ENCODE assay signal across 8 cellular contexts in the genomic region with DNA sequence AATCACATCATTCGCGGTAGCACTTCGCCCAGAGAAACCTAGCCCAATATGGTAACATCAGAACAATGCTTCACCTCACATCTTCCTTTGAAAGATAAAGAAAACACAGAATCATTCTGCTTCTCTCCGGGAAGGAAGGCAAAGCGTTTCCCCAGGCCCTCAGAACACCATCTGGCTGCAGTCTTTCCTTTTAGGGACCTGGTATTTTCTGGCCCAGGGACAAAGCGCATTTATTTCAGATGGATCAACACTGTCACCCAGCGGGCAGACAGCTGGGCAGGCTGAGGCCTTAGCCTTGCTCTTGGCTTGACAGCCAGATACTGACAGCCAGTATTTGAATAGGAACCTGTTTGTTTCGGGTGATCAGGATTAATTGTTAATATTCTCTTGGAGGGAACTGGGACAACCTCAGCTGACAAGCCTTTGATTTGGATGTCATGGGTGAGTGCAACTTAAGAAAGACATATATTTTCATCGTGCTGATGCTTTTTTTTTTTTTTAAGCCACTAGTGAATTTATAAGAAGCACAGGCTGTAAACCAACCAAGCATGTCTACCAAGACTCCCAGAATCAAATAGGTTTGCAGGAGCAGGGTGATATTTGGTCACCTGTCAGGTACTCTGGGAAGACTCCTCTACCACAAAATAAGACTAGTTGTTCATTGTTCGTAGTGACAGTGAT.
DNase-seq lines count a peak whose midpoint lies in the region; ATAC-seq and TF ChIP-seq lines count a peak whose summit lies in the region.

No MANE protein-coding gene starts in this region.

- intact Hi-C loops in activated CD4-positive, alpha-beta T cell treated with anti-CD3 and anti-CD28 coated beads, Interleukin-2, amount 10 ng/mL, durations not matched to agents 24 days and 14 days (cut with micrococcal nuclease): no loop called here

- peaks cover 2% of the 10 kb centered on the region for H3K27me3 Mint-ChIP-seq in GM23338 (ENCODE audit: insufficient read depth, low read depth, poor library complexity)
- H3K27me3 Mint-ChIP-seq in activated CD4-positive, alpha-beta T cell treated with anti-CD3 and anti-CD28 coated beads, Interleukin-2, amount 10 ng/mL, durations not matched to agents 24 days and 14 days: no peaks in the 10 kb centered on the region

- peak overlapping the region; percentile 85 for H3K27ac Mint-ChIP-seq in GM23338
- no peak overlapping the region for H3K27ac Mint-ChIP-seq in activated CD4-positive, alpha-beta T cell treated with anti-CD3 and anti-CD28 coated beads, Interleukin-2, amount 10 ng/mL, durations not matched to agents 24 days and 14 days

- H2AFZ ChIP-seq in GM23338: no peak overlapping the region

- peak; percentile 99 for ATAC-seq in GM23338
- ATAC-seq in GM18867 (IDR thresholded peaks at IDR 0.05; ENCODE audit: unreplicated experiment): no peak

- H3K36me3 Mint-ChIP-seq in GM23338 (ENCODE audit: low read depth): no peaks in the 10 kb centered on the region
- no peaks in the 10 kb centered on the region for H3K36me3 Mint-ChIP-seq in activated CD4-positive, alpha-beta T cell treated with anti-CD3 and anti-CD28 coated beads, Interleukin-2, amount 10 ng/mL, durations not matched to agents 24 days and 14 days (ENCODE audit: low read depth)

- peaks cover 18% of the 10 kb centered on the region for H3K4me1 Mint-ChIP-seq in GM23338
- peaks cover 3% of the 10 kb centered on the region for H3K4me1 Mint-ChIP-seq in activated CD4-positive, alpha-beta T cell treated with anti-CD3 and anti-CD28 coated beads, Interleukin-2, amount 10 ng/mL, durations not matched to agents 24 days and 14 days

- H3K4me1 ChIP-seq in GM23338 (ENCODE audit: insufficient read depth): no peaks in the 10 kb centered on the region

- H3K36me3 ChIP-seq in GM23338 (ENCODE audit: insufficient read depth): no peaks in the 10 kb centered on the region
- H3K36me3 ChIP-seq in kidney epithelial cell (ENCODE audit: control insufficient read depth, insufficient read depth, low read length): no peaks in the 10 kb centered on the region

- DNase-seq in GM23338 (ENCODE audit: low spot score): peak; percentile 94
- DNase-seq in NCI-H69 (lab: John Stamatoyannopoulos, UW): peak; percentile 93
- DNase-seq in choroid plexus epithelial cell (ENCODE audit: low read depth): peak; percentile 94
- no peak for DNase-seq in kidney epithelial cell (ENCODE audit: low read depth)
- peak in 45 of 49 donors; percentile 1 to 79 (median 53) for DNase-seq in substantia nigra (lab: John Stamatoyannopoulos, UW)
- DNase-seq in activated CD8-positive, alpha-beta memory T cell treated with anti-CD3 and anti-CD28 coated beads, Interleukin-2, amount 50 U/mL, for 48 hours: no peak
- DNase-seq in activated CD4-positive, alpha-beta T cell treated with anti-CD3 and anti-CD28 coated beads, Interleukin-2, amount 10 ng/mL, durations not matched to agents 24 days and 14 days: no peak

- H3K27me3 ChIP-seq in GM23338 (ENCODE audit: insufficient read depth) (no peaks in the 10 kb centered on the region), kidney epithelial cell (ENCODE audit: control insufficient read depth, insufficient read depth, low read length) (no peaks in the 10 kb centered on the region)

- no peaks in the 10 kb centered on the region for H3K79me2 ChIP-seq in GM23338 (replicated peaks; ENCODE audit: insufficient read depth)

- no peaks in the 10 kb centered on the region for H4K20me1 ChIP-seq in GM23338 (replicated peaks; ENCODE audit: insufficient read depth)

- peaks cover 6% of the 10 kb centered on the region; the same call in 1 of the 2 replicates for H3F3A ChIP-seq in GM23338 (replicated peaks; ENCODE audit: low read depth)

- no peaks in the 10 kb centered on the region; the same call in 2 of the 3 replicates for H3K9me3 Mint-ChIP-seq in GM23338
- H3K9me3 Mint-ChIP-seq in activated CD4-positive, alpha-beta T cell treated with anti-CD3 and anti-CD28 coated beads, Interleukin-2, amount 10 ng/mL, durations not matched to agents 24 days and 14 days: no peaks in the 10 kb centered on the region

- peak overlapping the region; percentile 28; the same call in 1 of the 2 replicates for H3K4me2 ChIP-seq in GM23338

- H3K9me2 ChIP-seq in GM23338 (ENCODE audit: insufficient read depth): no peaks in the 10 kb centered on the region

- H3K4me3 ChIP-seq in GM23338 (no peak overlapping the region), choroid plexus epithelial cell (ENCODE audit: low read depth, low read length) (peak overlapping the region; percentile 22), kidney epithelial cell (ENCODE audit: low read depth, low read length) (no peak overlapping the region)

- H3K27ac ChIP-seq in GM23338 (ENCODE audit: low read depth) (peak overlapping the region; percentile 2; the same call in 1 of the 2 replicates), substantia nigra (ENCODE audit: low read depth, low read length, poor library complexity, severe bottlenecking) (no peak overlapping the region)

- peak overlapping the region; percentile 8; the same call in 2 of the 3 replicates for H3K4me3 Mint-ChIP-seq in GM23338
- H3K4me3 Mint-ChIP-seq in activated CD4-positive, alpha-beta T cell treated with anti-CD3 and anti-CD28 coated beads, Interleukin-2, amount 10 ng/mL, durations not matched to agents 24 days and 14 days: no peak overlapping the region

- TF ChIP-seq CTCF in GM23338 (conservative IDR thresholded peaks at IDR 0.05; ENCODE audit: low read depth in 2 of 2): peak; percentile 98 to 99
- TF ChIP-seq CTCF in choroid plexus epithelial cell (conservative IDR thresholded peaks at IDR 0.05; ENCODE audit: low read depth, low read length): peak; percentile 98
- peak; percentile 94 for TF ChIP-seq CTCF in kidney epithelial cell (IDR thresholded peaks at IDR 0.05; ENCODE audit: insufficient read depth, low read length, poor library complexity, severe bottlenecking)

TF ChIP-seq in GM23338, 12 proteins besides CTCF, POLR2A, EP300 and RAD21:
- TF ChIP-seq, protein P1, sequence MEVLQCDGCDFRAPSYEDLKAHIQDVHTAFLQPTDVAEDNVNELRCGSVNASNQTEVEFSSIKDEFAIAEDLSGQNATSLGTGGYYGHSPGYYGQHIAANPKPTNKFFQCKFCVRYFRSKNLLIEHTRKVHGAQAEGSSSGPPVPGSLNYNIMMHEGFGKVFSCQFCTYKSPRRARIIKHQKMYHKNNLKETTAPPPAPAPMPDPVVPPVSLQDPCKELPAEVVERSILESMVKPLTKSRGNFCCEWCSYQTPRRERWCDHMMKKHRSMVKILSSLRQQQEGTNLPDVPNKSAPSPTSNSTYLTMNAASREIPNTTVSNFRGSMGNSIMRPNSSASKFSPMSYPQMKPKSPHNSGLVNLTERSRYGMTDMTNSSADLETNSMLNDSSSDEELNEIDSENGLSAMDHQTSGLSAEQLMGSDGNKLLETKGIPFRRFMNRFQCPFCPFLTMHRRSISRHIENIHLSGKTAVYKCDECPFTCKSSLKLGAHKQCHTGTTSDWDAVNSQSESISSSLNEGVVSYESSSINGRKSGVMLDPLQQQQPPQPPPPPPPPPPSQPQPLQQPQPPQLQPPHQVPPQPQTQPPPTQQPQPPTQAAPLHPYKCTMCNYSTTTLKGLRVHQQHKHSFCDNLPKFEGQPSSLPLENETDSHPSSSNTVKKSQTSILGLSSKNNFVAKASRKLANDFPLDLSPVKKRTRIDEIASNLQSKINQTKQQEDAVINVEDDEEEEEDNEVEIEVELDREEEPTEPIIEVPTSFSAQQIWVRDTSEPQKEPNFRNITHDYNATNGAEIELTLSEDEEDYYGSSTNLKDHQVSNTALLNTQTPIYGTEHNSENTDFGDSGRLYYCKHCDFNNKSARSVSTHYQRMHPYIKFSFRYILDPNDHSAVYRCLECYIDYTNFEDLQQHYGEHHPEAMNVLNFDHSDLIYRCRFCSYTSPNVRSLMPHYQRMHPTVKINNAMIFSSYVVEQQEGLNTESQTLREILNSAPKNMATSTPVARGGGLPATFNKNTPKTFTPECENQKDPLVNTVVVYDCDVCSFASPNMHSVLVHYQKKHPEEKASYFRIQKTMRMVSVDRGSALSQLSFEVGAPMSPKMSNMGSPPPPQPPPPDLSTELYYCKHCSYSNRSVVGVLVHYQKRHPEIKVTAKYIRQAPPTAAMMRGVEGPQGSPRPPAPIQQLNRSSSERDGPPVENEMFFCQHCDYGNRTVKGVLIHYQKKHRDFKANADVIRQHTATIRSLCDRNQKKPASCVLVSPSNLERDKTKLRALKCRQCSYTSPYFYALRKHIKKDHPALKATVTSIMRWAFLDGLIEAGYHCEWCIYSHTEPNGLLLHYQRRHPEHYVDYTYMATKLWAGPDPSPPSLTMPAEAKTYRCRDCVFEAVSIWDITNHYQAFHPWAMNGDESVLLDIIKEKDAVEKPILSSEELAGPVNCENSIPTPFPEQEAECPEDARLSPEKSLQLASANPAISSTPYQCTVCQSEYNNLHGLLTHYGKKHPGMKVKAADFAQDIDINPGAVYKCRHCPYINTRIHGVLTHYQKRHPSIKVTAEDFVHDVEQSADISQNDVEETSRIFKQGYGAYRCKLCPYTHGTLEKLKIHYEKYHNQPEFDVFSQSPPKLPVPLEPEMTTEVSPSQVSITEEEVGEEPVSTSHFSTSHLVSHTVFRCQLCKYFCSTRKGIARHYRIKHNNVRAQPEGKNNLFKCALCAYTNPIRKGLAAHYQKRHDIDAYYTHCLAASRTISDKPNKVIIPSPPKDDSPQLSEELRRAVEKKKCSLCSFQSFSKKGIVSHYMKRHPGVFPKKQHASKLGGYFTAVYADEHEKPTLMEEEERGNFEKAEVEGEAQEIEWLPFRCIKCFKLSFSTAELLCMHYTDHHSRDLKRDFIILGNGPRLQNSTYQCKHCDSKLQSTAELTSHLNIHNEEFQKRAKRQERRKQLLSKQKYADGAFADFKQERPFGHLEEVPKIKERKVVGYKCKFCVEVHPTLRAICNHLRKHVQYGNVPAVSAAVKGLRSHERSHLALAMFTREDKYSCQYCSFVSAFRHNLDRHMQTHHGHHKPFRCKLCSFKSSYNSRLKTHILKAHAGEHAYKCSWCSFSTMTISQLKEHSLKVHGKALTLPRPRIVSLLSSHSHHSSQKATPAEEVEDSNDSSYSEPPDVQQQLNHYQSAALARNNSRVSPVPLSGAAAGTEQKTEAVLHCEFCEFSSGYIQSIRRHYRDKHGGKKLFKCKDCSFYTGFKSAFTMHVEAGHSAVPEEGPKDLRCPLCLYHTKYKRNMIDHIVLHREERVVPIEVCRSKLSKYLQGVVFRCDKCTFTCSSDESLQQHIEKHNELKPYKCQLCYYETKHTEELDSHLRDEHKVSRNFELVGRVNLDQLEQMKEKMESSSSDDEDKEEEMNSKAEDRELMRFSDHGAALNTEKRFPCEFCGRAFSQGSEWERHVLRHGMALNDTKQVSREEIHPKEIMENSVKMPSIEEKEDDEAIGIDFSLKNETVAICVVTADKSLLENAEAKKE (CRISPR knock-in tag; IDR thresholded peaks at IDR 0.05): 0 out of 2 replicates have a peak, but pooled peaks have one; percentile 22
- no peak for TF ChIP-seq CREB1 (CRISPR knock-in tag; IDR thresholded peaks at IDR 0.05; ENCODE audit: low read depth)

Comparison
In these comparisons a context has a peak if more than half of its experiments do, and no peak if none do; other contexts are left out.
1. DNase-seq: peak in GM23338 (single experiment), NCI-H69 (single experiment), choroid plexus epithelial cell (single experiment) and substantia nigra (45 of 49); none in kidney epithelial cell (single experiment), activated CD8-positive, alpha-beta memory T cell treated with anti-CD3 and anti-CD28 coated beads, Interleukin-2, amount 50 U/mL, for 48 hours (single experiment) and activated CD4-positive, alpha-beta T cell treated with anti-CD3 and anti-CD28 coated beads, Interleukin-2, amount 10 ng/mL, durations not matched to agents 24 days and 14 days (single experiment).
2. Peak in every context shown above with its lines, with median percentiles within 50 percentile points of each other: CTCF ChIP-seq.